ENCODE assay signal across 10 cellular contexts in the genomic region with DNA sequence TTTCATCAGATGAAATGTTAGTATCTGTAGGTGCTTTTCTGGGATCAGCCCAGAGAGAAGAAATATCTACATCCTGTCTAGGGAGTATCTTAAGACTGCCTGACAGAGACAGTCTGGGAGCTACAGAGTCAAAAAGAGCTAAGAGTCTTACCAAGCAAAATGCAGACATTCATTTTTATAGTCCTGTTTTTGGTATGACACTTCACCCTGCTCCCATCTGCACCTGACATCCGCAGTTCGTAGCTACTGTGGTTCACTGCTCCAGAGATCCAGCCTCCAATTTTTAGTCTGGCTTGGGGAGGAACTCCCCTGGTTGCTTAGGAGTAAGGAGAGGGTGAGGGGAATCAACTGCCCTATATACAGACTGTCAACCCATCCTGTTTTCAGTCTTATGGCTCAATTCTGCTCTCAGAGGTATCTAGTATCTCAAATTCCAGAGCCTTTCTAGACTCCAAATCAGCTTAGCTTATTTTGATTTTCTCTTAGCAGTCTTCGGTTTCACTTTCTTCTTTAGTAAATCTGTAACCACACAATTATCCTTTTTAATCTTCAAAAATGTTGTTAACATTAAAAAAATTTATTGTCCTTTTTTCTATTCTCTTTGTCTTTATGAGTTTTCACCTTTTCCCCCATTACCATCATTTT.
A peak's percentile ranks its signal among the peaks of the same experiment; 100 is the strongest.
DNase-seq lines count a peak whose midpoint lies in the region; ATAC-seq and TF ChIP-seq lines count a peak whose summit lies in the region.
"Had no signal": no experiment of that assay in that cellular context is flagged by ENCODE, and none has a peak within 500 bp of the region (broad histone marks: within the 10 kb centered on the region; RNA-seq: fewer than 3 reads in every experiment).

No MANE protein-coding gene starts in this region.

- no peak overlapping the region for H2AFZ ChIP-seq in neural progenitor cell (replicated peaks)

- H3K79me2 ChIP-seq in neural progenitor cell (ENCODE audit: low read depth): no peaks in the 10 kb centered on the region

- H3K36me3 Mint-ChIP-seq in neural progenitor cell (no peaks in the 10 kb centered on the region), endothelial cell (ENCODE audit: low read depth, unreplicated experiment) (no peaks in the 10 kb centered on the region)

- peak; percentile 2 for DNase-seq in stimulated activated CD4-positive, alpha-beta T cell treated with anti-CD3 and anti-CD28 coated beads, Interleukin-1b, Interleukin-23, amount 100 ng/mL, for 48 hours
- no peak for DNase-seq in stimulated activated CD4-positive, alpha-beta T cell treated with anti-CD3 and anti-CD28 coated beads, Interleukin-4, amount 100 ng/mL, for 24 hours
- DNase-seq in neural progenitor cell (ENCODE audit: low spot score) (no peak), endothelial cell (ENCODE audit: low spot score) (no peak), iPS-NIHi7 (ENCODE audit: extremely low spot score) (no peak), C1 segment of cervical spinal cord (lab: John Stamatoyannopoulos, UW) (no peak)
- DNase-seq: SHP77 had no signal

- H3K9me3 Mint-ChIP-seq in neural progenitor cell (no peaks in the 10 kb centered on the region), endothelial cell (ENCODE audit: unreplicated experiment) (no peaks in the 10 kb centered on the region)

- H3K36me3 ChIP-seq in neural progenitor cell: no peaks in the 10 kb centered on the region
- H3K36me3 ChIP-seq: HAP-1 had no signal

- ATAC-seq in HG02623 (IDR thresholded peaks at IDR 0.05; ENCODE audit: unreplicated experiment) (peak; percentile 54), HG03571 (IDR thresholded peaks at IDR 0.05; ENCODE audit: unreplicated experiment) (peak; percentile 64)

- H3K27ac ChIP-seq in neural progenitor cell: no peak overlapping the region

- H3K4me1 ChIP-seq in neural progenitor cell: no peaks in the 10 kb centered on the region
- H3K4me1 ChIP-seq: HAP-1 had no signal

- H3K27ac Mint-ChIP-seq in neural progenitor cell: no peak overlapping the region
- H3K27ac Mint-ChIP-seq in endothelial cell (ENCODE audit: unreplicated experiment): no peak overlapping the region

- no peak for TF ChIP-seq CTCF in neural progenitor cell (IDR thresholded peaks at IDR 0.05)
- no peak for TF ChIP-seq CTCF in endothelial cell (IDR thresholded peaks at IDR 0.05; ENCODE audit: unreplicated experiment)

- no peak overlapping the region for H3K9ac ChIP-seq in neural progenitor cell

- no peaks in the 10 kb centered on the region for H3F3A ChIP-seq in neural progenitor cell (ENCODE audit: low read depth)

- no peaks in the 10 kb centered on the region for H4K20me1 ChIP-seq in neural progenitor cell (ENCODE audit: low read depth)

- H3K4me3 ChIP-seq in neural progenitor cell: no peak overlapping the region
- H3K4me3 ChIP-seq: HAP-1 had no signal

- H3K4me3 Mint-ChIP-seq in neural progenitor cell: no peak overlapping the region
- H3K4me3 Mint-ChIP-seq in endothelial cell (ENCODE audit: unreplicated experiment): no peak overlapping the region

- H3K9me3 ChIP-seq in neural progenitor cell (ENCODE audit: low read depth): no peaks in the 10 kb centered on the region
- H3K9me3 ChIP-seq: HAP-1 had no signal

- no peak overlapping the region for H3K4me2 ChIP-seq in neural progenitor cell

- H3K4me1 Mint-ChIP-seq in neural progenitor cell (no peaks in the 10 kb centered on the region), endothelial cell (ENCODE audit: unreplicated experiment) (peaks cover 53% of the 10 kb centered on the region)

- H3K27me3 ChIP-seq in neural progenitor cell: no peaks in the 10 kb centered on the region

- H3K27me3 Mint-ChIP-seq in neural progenitor cell (ENCODE audit: insufficient read depth, low read depth) (peaks cover 8% of the 10 kb centered on the region), endothelial cell (ENCODE audit: unreplicated experiment) (peaks cover 8% of the 10 kb centered on the region)
